Comparison of ENCODE assay signal across 2 cellular contexts in the genomic region with DNA sequence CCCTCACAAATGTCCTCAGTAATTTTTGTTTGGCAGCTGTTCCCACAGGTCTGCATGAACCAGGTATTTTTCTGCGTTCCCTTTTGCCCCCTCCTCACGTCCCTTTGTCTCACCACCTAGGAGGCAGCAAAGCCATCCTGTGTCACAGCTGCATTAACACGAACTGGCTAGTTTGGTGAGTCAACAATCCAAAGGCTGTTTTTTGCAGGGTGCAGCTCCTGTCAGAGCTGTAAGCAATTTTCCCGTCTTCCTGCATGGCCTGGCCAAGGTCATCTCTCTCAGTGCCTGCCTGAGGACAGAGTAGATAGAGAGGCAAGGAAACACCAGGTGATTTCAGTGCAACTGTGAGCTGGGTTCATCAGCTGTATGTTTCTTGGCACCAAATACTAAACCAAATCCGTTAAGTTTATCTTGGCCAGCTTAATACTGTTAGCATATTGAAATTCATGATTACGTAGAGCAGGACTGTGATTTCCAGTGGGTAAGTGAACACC.
A peak's percentile ranks its signal among the peaks of the same experiment; 100 is the strongest.
TF ChIP-seq lines count a peak whose summit lies in the region.

No MANE protein-coding gene starts in this region.

TF ChIP-seq in SK-N-SH treated with all-trans-retinoic acid at 6 μM for 48 hours, 23 proteins besides CTCF, POLR2A, EP300 and RAD21:
- TF ChIP-seq POU6F1 (CRISPR knock-in tag; IDR thresholded peaks at IDR 0.05; ENCODE audit: borderline replicate concordance, low read depth) (no peak), ESRRG (CRISPR knock-in tag; IDR thresholded peaks at IDR 0.05) (no peak), ZC3H10 (CRISPR knock-in tag; IDR thresholded peaks at IDR 0.05) (no peak), ZNF70 (CRISPR knock-in tag; IDR thresholded peaks at IDR 0.05) (no peak)

TF ChIP-seq in liver, 16 proteins besides CTCF, POLR2A, EP300 and RAD21 (continued from another document):
- TF ChIP-seq, protein P1, sequence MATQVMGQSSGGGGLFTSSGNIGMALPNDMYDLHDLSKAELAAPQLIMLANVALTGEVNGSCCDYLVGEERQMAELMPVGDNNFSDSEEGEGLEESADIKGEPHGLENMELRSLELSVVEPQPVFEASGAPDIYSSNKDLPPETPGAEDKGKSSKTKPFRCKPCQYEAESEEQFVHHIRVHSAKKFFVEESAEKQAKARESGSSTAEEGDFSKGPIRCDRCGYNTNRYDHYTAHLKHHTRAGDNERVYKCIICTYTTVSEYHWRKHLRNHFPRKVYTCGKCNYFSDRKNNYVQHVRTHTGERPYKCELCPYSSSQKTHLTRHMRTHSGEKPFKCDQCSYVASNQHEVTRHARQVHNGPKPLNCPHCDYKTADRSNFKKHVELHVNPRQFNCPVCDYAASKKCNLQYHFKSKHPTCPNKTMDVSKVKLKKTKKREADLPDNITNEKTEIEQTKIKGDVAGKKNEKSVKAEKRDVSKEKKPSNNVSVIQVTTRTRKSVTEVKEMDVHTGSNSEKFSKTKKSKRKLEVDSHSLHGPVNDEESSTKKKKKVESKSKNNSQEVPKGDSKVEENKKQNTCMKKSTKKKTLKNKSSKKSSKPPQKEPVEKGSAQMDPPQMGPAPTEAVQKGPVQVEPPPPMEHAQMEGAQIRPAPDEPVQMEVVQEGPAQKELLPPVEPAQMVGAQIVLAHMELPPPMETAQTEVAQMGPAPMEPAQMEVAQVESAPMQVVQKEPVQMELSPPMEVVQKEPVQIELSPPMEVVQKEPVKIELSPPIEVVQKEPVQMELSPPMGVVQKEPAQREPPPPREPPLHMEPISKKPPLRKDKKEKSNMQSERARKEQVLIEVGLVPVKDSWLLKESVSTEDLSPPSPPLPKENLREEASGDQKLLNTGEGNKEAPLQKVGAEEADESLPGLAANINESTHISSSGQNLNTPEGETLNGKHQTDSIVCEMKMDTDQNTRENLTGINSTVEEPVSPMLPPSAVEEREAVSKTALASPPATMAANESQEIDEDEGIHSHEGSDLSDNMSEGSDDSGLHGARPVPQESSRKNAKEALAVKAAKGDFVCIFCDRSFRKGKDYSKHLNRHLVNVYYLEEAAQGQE (IDR thresholded peaks at IDR 0.05), result no peak
- TF ChIP-seq GABPA (IDR thresholded peaks at IDR 0.05 in 1 of 2, conservative IDR thresholded peaks at IDR 0.05 in 1 of 2) (no peak), RXRA (IDR thresholded peaks at IDR 0.05) (peak; percentile 79 to 82), EGR1 (IDR thresholded peaks at IDR 0.05; ENCODE audit: low read depth in 2 of 2) (no peak), TAF1 (conservative IDR thresholded peaks at IDR 0.05) (no peak), JUND (IDR thresholded peaks at IDR 0.05) (peak in 1 of 2 donors; percentile 51), FOXA1 (IDR thresholded peaks at IDR 0.05) (no peak), HNF4A (conservative IDR thresholded peaks at IDR 0.05) (peak; percentile 58 to 73), SP1 (IDR thresholded peaks at IDR 0.05) (peak; percentile 54)
- TF ChIP-seq, protein P2, sequence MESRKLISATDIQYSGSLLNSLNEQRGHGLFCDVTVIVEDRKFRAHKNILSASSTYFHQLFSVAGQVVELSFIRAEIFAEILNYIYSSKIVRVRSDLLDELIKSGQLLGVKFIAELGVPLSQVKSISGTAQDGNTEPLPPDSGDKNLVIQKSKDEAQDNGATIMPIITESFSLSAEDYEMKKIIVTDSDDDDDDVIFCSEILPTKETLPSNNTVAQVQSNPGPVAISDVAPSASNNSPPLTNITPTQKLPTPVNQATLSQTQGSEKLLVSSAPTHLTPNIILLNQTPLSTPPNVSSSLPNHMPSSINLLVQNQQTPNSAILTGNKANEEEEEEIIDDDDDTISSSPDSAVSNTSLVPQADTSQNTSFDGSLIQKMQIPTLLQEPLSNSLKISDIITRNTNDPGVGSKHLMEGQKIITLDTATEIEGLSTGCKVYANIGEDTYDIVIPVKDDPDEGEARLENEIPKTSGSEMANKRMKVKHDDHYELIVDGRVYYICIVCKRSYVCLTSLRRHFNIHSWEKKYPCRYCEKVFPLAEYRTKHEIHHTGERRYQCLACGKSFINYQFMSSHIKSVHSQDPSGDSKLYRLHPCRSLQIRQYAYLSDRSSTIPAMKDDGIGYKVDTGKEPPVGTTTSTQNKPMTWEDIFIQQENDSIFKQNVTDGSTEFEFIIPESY (IDR thresholded peaks at IDR 0.05), result no peak
- TF ChIP-seq, protein P3, sequence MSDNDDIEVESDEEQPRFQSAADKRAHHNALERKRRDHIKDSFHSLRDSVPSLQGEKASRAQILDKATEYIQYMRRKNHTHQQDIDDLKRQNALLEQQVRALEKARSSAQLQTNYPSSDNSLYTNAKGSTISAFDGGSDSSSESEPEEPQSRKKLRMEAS (IDR thresholded peaks at IDR 0.05), result no peak
